9 cellular contexts compared by ENCODE assay signal in genomic region chr12:74490390-74491064, GRCh38. TPM values are rescaled to one million over a fixed set of nuclear protein-coding genes. Genes with fewer than 3 reads are reported as not detected.
DNase-seq lines count a peak whose midpoint lies in the region; ATAC-seq and TF ChIP-seq lines count a peak whose summit lies in the region.
"Had no signal": no experiment of that assay in that cellular context is flagged by ENCODE, and none has a peak within 500 bp of the region (broad histone marks: within the 10 kb centered on the region; RNA-seq: fewer than 3 reads in every experiment).

No MANE protein-coding gene starts in this region.

- H3K27ac Mint-ChIP-seq in activated B cell treated with CpG ODN at 0.5 μM for 24 hours: no peak overlapping the region
- H3K27ac Mint-ChIP-seq: brain had no signal

- POLR2A ChIA-PET in activated B cell treated with CpG ODN at 0.5 μM for 24 hours (lab: Charles Lee): no interaction called here

- H3K36me3 ChIP-seq in suprapubic skin (no peaks in the 10 kb centered on the region), mesendoderm (ENCODE audit: control insufficient read depth, insufficient read depth, low read length) (no peaks in the 10 kb centered on the region)

- no peak overlapping the region for H2BK5ac ChIP-seq in mesendoderm (ENCODE audit: low read length)

- H3K4me1 ChIP-seq in suprapubic skin (no peaks in the 10 kb centered on the region), mesendoderm (ENCODE audit: control insufficient read depth, low read depth, low read length) (no peaks in the 10 kb centered on the region)

- no peak overlapping the region for H3K4me2 ChIP-seq in mesendoderm (ENCODE audit: low read length)

- H3K4me3 ChIP-seq in suprapubic skin: no peak overlapping the region
- no peak overlapping the region for H3K4me3 ChIP-seq in mesendoderm (ENCODE audit: low read length)

- peak overlapping the region; percentile 51 for H3K4me3 Mint-ChIP-seq in activated B cell treated with CpG ODN at 0.5 μM for 24 hours
- H3K4me3 Mint-ChIP-seq: brain had no signal

- no peaks in the 10 kb centered on the region for H3K36me3 Mint-ChIP-seq in activated B cell treated with CpG ODN at 0.5 μM for 24 hours (ENCODE audit: low read depth)
- H3K36me3 Mint-ChIP-seq: brain had no signal

- no peak overlapping the region for H3K4ac ChIP-seq in mesendoderm (ENCODE audit: low read depth, low read length)

- CTCF ChIA-PET in activated B cell treated with CpG ODN at 0.5 μM for 24 hours (lab: Charles Lee): no interaction called here

- no peak overlapping the region for H3K27ac ChIP-seq in suprapubic skin
- H3K27ac ChIP-seq in mesendoderm (ENCODE audit: low read depth, low read length): no peak overlapping the region

- H2BK15ac ChIP-seq in mesendoderm (replicated peaks; ENCODE audit: low read depth): no peak overlapping the region

- H4K5ac ChIP-seq in mesendoderm (ENCODE audit: low read length): no peak overlapping the region

- peak; percentile 26 for DNase-seq in DMS153 treated with DMSO at 0.1 percent for 48 hours (lab: John Stamatoyannopoulos, UW; ENCODE audit: unreplicated experiment)
- DNase-seq in GM19238 (ENCODE audit: insufficient read length, low spot score): peak; percentile 0
- DNase-seq in activated B cell treated with CpG ODN at 0.5 μM for 24 hours: no peak
- no peak for DNase-seq in suprapubic skin (ENCODE audit: low spot score in 2 of 2)
- DNase-seq in middle frontal gyrus (ENCODE audit: extremely low spot score, low spot score): no peak
- DNase-seq in NCI-H2196 treated with DMSO at 0.1 percent for 48 hours (lab: John Stamatoyannopoulos, UW; ENCODE audit: unreplicated experiment): no peak
- DNase-seq in mesendoderm: no peak

- H3K27me3 ChIP-seq in suprapubic skin: no peaks in the 10 kb centered on the region
- H3K27me3 ChIP-seq in mesendoderm (ENCODE audit: insufficient read depth, low read length, poor library complexity): no peaks in the 10 kb centered on the region

- ATAC-seq in HG03045 (IDR thresholded peaks at IDR 0.05; ENCODE audit: unreplicated experiment) (peak; percentile 76), activated B cell treated with CpG ODN at 0.5 μM for 24 hours (ENCODE audit: low read depth) (no peak)

- H3K56ac ChIP-seq in mesendoderm (ENCODE audit: low read length): no peak overlapping the region

- TF ChIP-seq EP300 in suprapubic skin (IDR thresholded peaks at IDR 0.05): no peak

- no peak overlapping the region for H3K9ac ChIP-seq in mesendoderm (ENCODE audit: low read length)

- no peaks in the 10 kb centered on the region for H3K79me1 ChIP-seq in mesendoderm (ENCODE audit: low read length)

- no peak overlapping the region for H2BK120ac ChIP-seq in mesendoderm (ENCODE audit: low read depth, low read length)

- H3K27me3 Mint-ChIP-seq in activated B cell treated with CpG ODN at 0.5 μM for 24 hours: no peaks in the 10 kb centered on the region

- TF ChIP-seq CTCF in activated B cell treated with CpG ODN at 0.5 μM for 24 hours (IDR thresholded peaks at IDR 0.05) (no peak), suprapubic skin (IDR thresholded peaks at IDR 0.05) (no peak)

- no peaks in the 10 kb centered on the region for H3K9me3 Mint-ChIP-seq in activated B cell treated with CpG ODN at 0.5 μM for 24 hours

- no peaks in the 10 kb centered on the region for H3K79me2 ChIP-seq in mesendoderm (ENCODE audit: control insufficient read depth, insufficient read depth, low read length)

- no peak overlapping the region for H2AK5ac ChIP-seq in mesendoderm (ENCODE audit: low read length)

- peaks cover 17% of the 10 kb centered on the region for H3K4me1 Mint-ChIP-seq in activated B cell treated with CpG ODN at 0.5 μM for 24 hours
- H3K4me1 Mint-ChIP-seq: brain had no signal

- no peak overlapping the region for H3K23ac ChIP-seq in mesendoderm (ENCODE audit: low read length)

- no peak overlapping the region for H4K8ac ChIP-seq in mesendoderm (ENCODE audit: low read depth, low read length)

- 24% methylated on average over 3 of the region's 3 CpGs for WGBS in suprapubic skin
- WGBS in mesendoderm (ENCODE audit: extremely low coverage, insufficient coverage, low lambda C conversion rate): no CpG with 5 or more reads among the region's 3 CpGs

- no peaks in the 10 kb centered on the region for H3K9me3 ChIP-seq in suprapubic skin

- intact Hi-C loops in activated B cell treated with CpG ODN at 0.5 μM for 24 hours (cut with micrococcal nuclease): no loop called here

- no peak overlapping the region for H3K18ac ChIP-seq in mesendoderm (ENCODE audit: low read length)

- no peak for TF ChIP-seq POLR2A in suprapubic skin (IDR thresholded peaks at IDR 0.05)

RNA-seq across cellular contexts. Expression of gene ATXN7L3B, which starts 47.1 kb away (rescaled TPM):
- 29.2 and 30.7 TPM in 2 replicates for total RNA-seq in activated B cell treated with CpG ODN at 0.5 μM for 24 hours
- 10 to 100 TPM; 27.5 to 35.6 (median 31.1) TPM for total RNA-seq in suprapubic skin
- polyA plus RNA-seq in mesendoderm (2013, experiment 1 of 2): 26.6 TPM
- 25.8 TPM for polyA plus RNA-seq in mesendoderm (2013, experiment 2 of 2)

Comparison
In these comparisons a context has a peak if more than half of its experiments do, and no peak if none do; other contexts are left out.
1. DNase-seq: peak in DMS153 treated with DMSO at 0.1 percent for 48 hours (single experiment) and GM19238 (single experiment); none in activated B cell treated with CpG ODN at 0.5 μM for 24 hours (single experiment), suprapubic skin (0 of 2), middle frontal gyrus (single experiment), NCI-H2196 treated with DMSO at 0.1 percent for 48 hours (single experiment) and mesendoderm (single experiment).